8 cellular contexts compared by ENCODE assay signal in genomic region chr11:95067828-95068244, GRCh38. TPM values are rescaled to one million over a fixed set of nuclear protein-coding genes. Genes with fewer than 3 reads are reported as not detected.
DNase-seq lines count a peak whose midpoint lies in the region; ATAC-seq, FAIRE-seq and TF ChIP-seq lines count a peak whose summit lies in the region.

No MANE protein-coding gene starts in this region.

- FAIRE-seq in RCC 7860 (lab: Jason Lieb, UNC) = no peak

- H3K36me3 ChIP-seq in endocrine pancreas (ENCODE audit: control insufficient read depth, insufficient read depth, low read length) = no peaks in the 10 kb centered on the region

- no peaks in the 10 kb centered on the region for H3K9me3 Mint-ChIP-seq in naive B cell

- H3K27ac Mint-ChIP-seq in naive B cell = peak overlapping the region; percentile 94 to 98 (median 96)

- H3K9me3 ChIP-seq in endocrine pancreas (ENCODE audit: control insufficient read depth, low read length) = no peaks in the 10 kb centered on the region

- peak overlapping the region; percentile 97 to 100 (median 98) for H3K4me3 Mint-ChIP-seq in naive B cell

- ATAC-seq in SK-N-SH treated with all-trans-retinoic acid at 6 μM for 48 hours (peak; percentile 4), naive B cell (ENCODE audit: low read depth in 2 of 2) (no peak)

- H3K9ac ChIP-seq in endocrine pancreas (ENCODE audit: control insufficient read depth, insufficient read depth, low read length) = peak overlapping the region; percentile 63

- H3K4me1 ChIP-seq in endocrine pancreas (ENCODE audit: control insufficient read depth, insufficient read depth, low read length) = peaks cover 15% of the 10 kb centered on the region

- peak overlapping the region; percentile 98 for H3K4me3 ChIP-seq in endocrine pancreas (ENCODE audit: control insufficient read depth, insufficient read depth, low read length)

- peaks cover 22 to 24% (median 24%) of the 10 kb centered on the region in 3 donors for H3K4me1 Mint-ChIP-seq in naive B cell

- DNase-seq in activated T-cell treated with anti-CD3 and anti-CD28 coated beads for 24 hours (ENCODE audit: low read depth) = peak; percentile 39
- no peak for DNase-seq in activated T-cell treated with anti-CD3 and anti-CD28 coated beads for 4 hours
- DNase-seq in naive B cell = no peak
- no peak for DNase-seq in RCC 7860 (ENCODE audit: low spot score)
- no peak for DNase-seq in NCI-H146 treated with DMSO at 0.1 percent for 48 hours (lab: John Stamatoyannopoulos, UW; ENCODE audit: unreplicated experiment)
- DNase-seq in NCI-H774 (lab: John Stamatoyannopoulos, UW) = no peak

- no peaks in the 10 kb centered on the region for H3K36me3 Mint-ChIP-seq in naive B cell

- H3K27me3 ChIP-seq in endocrine pancreas (ENCODE audit: control insufficient read depth, insufficient read depth, low read length) = no peaks in the 10 kb centered on the region

- no peaks in the 10 kb centered on the region for H3K27me3 Mint-ChIP-seq in naive B cell

TF ChIP-seq in SK-N-SH treated with all-trans-retinoic acid at 6 μM for 48 hours, 23 proteins besides CTCF, POLR2A, EP300 and RAD21:
- TF ChIP-seq RARB (CRISPR knock-in tag; IDR thresholded peaks at IDR 0.05) (no peak), TOX (CRISPR knock-in tag; IDR thresholded peaks at IDR 0.05; ENCODE audit: borderline replicate concordance) (no peak), OSR1 (CRISPR knock-in tag; IDR thresholded peaks at IDR 0.05) (no peak), CSDC2 (CRISPR knock-in tag; IDR thresholded peaks at IDR 0.05) (no peak), PPARA (CRISPR knock-in tag; IDR thresholded peaks at IDR 0.05; ENCODE audit: borderline replicate concordance) (no peak), ISL1 (CRISPR knock-in tag; IDR thresholded peaks at IDR 0.05) (no peak), CREB5 (CRISPR knock-in tag; IDR thresholded peaks at IDR 0.05; ENCODE audit: low read depth) (no peak), ZFP3 (CRISPR knock-in tag; IDR thresholded peaks at IDR 0.05) (no peak), SNAI2 (CRISPR knock-in tag; IDR thresholded peaks at IDR 0.05) (no peak), PATZ1 (CRISPR knock-in tag; IDR thresholded peaks at IDR 0.05; ENCODE audit: borderline replicate concordance) (no peak), ESRRG (CRISPR knock-in tag; IDR thresholded peaks at IDR 0.05) (no peak), ZC3H10 (CRISPR knock-in tag; IDR thresholded peaks at IDR 0.05) (no peak), BACH2 (CRISPR knock-in tag; IDR thresholded peaks at IDR 0.05; ENCODE audit: borderline replicate concordance) (no peak), ARNTL (CRISPR knock-in tag; IDR thresholded peaks at IDR 0.05; ENCODE audit: borderline replicate concordance, low read depth) (no peak), CSRNP3 (CRISPR knock-in tag; IDR thresholded peaks at IDR 0.05) (no peak), ZNF565 (CRISPR knock-in tag; conservative IDR thresholded peaks at IDR 0.05; ENCODE audit: low read depth) (no peak), ZFP30 (CRISPR knock-in tag; IDR thresholded peaks at IDR 0.05) (no peak), POU6F1 (CRISPR knock-in tag; IDR thresholded peaks at IDR 0.05; ENCODE audit: borderline replicate concordance, low read depth) (no peak)
- TF ChIP-seq, protein P1, sequence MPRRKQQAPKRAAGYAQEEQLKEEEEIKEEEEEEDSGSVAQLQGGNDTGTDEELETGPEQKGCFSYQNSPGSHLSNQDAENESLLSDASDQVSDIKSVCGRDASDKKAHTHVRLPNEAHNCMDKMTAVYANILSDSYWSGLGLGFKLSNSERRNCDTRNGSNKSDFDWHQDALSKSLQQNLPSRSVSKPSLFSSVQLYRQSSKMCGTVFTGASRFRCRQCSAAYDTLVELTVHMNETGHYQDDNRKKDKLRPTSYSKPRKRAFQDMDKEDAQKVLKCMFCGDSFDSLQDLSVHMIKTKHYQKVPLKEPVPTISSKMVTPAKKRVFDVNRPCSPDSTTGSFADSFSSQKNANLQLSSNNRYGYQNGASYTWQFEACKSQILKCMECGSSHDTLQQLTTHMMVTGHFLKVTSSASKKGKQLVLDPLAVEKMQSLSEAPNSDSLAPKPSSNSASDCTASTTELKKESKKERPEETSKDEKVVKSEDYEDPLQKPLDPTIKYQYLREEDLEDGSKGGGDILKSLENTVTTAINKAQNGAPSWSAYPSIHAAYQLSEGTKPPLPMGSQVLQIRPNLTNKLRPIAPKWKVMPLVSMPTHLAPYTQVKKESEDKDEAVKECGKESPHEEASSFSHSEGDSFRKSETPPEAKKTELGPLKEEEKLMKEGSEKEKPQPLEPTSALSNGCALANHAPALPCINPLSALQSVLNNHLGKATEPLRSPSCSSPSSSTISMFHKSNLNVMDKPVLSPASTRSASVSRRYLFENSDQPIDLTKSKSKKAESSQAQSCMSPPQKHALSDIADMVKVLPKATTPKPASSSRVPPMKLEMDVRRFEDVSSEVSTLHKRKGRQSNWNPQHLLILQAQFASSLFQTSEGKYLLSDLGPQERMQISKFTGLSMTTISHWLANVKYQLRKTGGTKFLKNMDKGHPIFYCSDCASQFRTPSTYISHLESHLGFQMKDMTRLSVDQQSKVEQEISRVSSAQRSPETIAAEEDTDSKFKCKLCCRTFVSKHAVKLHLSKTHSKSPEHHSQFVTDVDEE (CRISPR knock-in tag; IDR thresholded peaks at IDR 0.05) = no peak

RNA-seq across cellular contexts. Expression of gene SRSF8, which starts 1.1 kb away (rescaled TPM):
- 100 to 1,000 TPM in 5 of 6 donors, 10 to 100 TPM in 1; 93.9 to 128 (median 108) TPM for polyA plus RNA-seq in naive B cell (ENCODE audit: low read depth in 6 of 6)

RNA-seq across cellular contexts. Expression of gene KDM4F, which starts 18.6 kb away (rescaled TPM):
- polyA plus RNA-seq in naive B cell (ENCODE audit: low read depth in 6 of 6) = not detected

RNA-seq across cellular contexts. Expression of gene ENDOD1, which starts 21.8 kb away (rescaled TPM):
- polyA plus RNA-seq in naive B cell (ENCODE audit: low read depth in 6 of 6) = 10 to 100 TPM in 5 of 6 donors, 1 to 10 TPM in 1; 3.8 to 25.1 (median 21.7) TPM

RNA-seq across cellular contexts. Expression of gene KDM4E, which starts 42.8 kb away (rescaled TPM):
- not detected for polyA plus RNA-seq in naive B cell (ENCODE audit: low read depth in 6 of 6)
